Comparison of ENCODE assay signal across 8 cellular contexts in genomic region chr2:157438907-157439791, GRCh38.
DNase-seq lines count a peak whose midpoint lies in the region; ATAC-seq and TF ChIP-seq lines count a peak whose summit lies in the region.

No MANE protein-coding gene starts in this region.

- H3K4me3 ChIP-seq in AG09309 (ENCODE audit: control insufficient read depth, low read depth, low read length), result no peak overlapping the region

- H3K4me1 Mint-ChIP-seq in activated naive CD8-positive, alpha-beta T cell treated with anti-CD3 and anti-CD28 coated beads, Interleukin-2, amount 50 U/mL, for 24 hours, result peaks cover 44% of the 10 kb centered on the region
- H3K4me1 Mint-ChIP-seq in stimulated activated effector memory CD8-positive, alpha-beta T cell treated with anti-CD3 and anti-CD28 coated beads, Interleukin-12 subunit alpha, Interleukin-12 subunit beta, amount 100 ng/mL, for 72 hours, result peaks cover 25% of the 10 kb centered on the region

- DNase-seq in AG09309 (ENCODE audit: low read depth), result peak; percentile 52
- DNase-seq in activated naive CD8-positive, alpha-beta T cell treated with anti-CD3 and anti-CD28 coated beads, Interleukin-2, amount 50 U/mL, for 24 hours, result no peak
- DNase-seq in stimulated activated effector memory CD8-positive, alpha-beta T cell treated with anti-CD3 and anti-CD28 coated beads, Interleukin-12 subunit alpha, Interleukin-12 subunit beta, amount 100 ng/mL, for 72 hours (ENCODE audit: low spot score in 2 of 2), result peak in 1 of 2 donors; percentile 74
- DNase-seq in pons (ENCODE audit: low spot score), result no peak
- no peak for DNase-seq in RKO (ENCODE audit: low spot score)
- no peak for DNase-seq in effector CD4-positive, alpha-beta T cell

- peak overlapping the region; percentile 99 for H3K4me3 Mint-ChIP-seq in activated naive CD8-positive, alpha-beta T cell treated with anti-CD3 and anti-CD28 coated beads, Interleukin-2, amount 50 U/mL, for 24 hours
- H3K4me3 Mint-ChIP-seq in stimulated activated effector memory CD8-positive, alpha-beta T cell treated with anti-CD3 and anti-CD28 coated beads, Interleukin-12 subunit alpha, Interleukin-12 subunit beta, amount 100 ng/mL, for 72 hours, result peak overlapping the region; percentile 94

- H3K9me3 Mint-ChIP-seq in activated naive CD8-positive, alpha-beta T cell treated with anti-CD3 and anti-CD28 coated beads, Interleukin-2, amount 50 U/mL, for 24 hours, result no peaks in the 10 kb centered on the region
- no peaks in the 10 kb centered on the region for H3K9me3 Mint-ChIP-seq in stimulated activated effector memory CD8-positive, alpha-beta T cell treated with anti-CD3 and anti-CD28 coated beads, Interleukin-12 subunit alpha, Interleukin-12 subunit beta, amount 100 ng/mL, for 72 hours

- H3K27me3 Mint-ChIP-seq in activated naive CD8-positive, alpha-beta T cell treated with anti-CD3 and anti-CD28 coated beads, Interleukin-2, amount 50 U/mL, for 24 hours, result no peaks in the 10 kb centered on the region

- TF ChIP-seq CTCF in AG09309 (IDR thresholded peaks at IDR 0.05; ENCODE audit: control insufficient read depth, insufficient read depth, low read depth, low read length, missing control alignments), result no peak

- H3K36me3 Mint-ChIP-seq in activated naive CD8-positive, alpha-beta T cell treated with anti-CD3 and anti-CD28 coated beads, Interleukin-2, amount 50 U/mL, for 24 hours (ENCODE audit: low read depth), result peaks cover 93% of the 10 kb centered on the region
- peaks cover 100% of the 10 kb centered on the region for H3K36me3 Mint-ChIP-seq in stimulated activated effector memory CD8-positive, alpha-beta T cell treated with anti-CD3 and anti-CD28 coated beads, Interleukin-12 subunit alpha, Interleukin-12 subunit beta, amount 100 ng/mL, for 72 hours

- ATAC-seq in GM19324 (IDR thresholded peaks at IDR 0.05; ENCODE audit: low FRiP score, unreplicated experiment), result peak; percentile 1
- peak; percentile 18 for ATAC-seq in HG03571 (IDR thresholded peaks at IDR 0.05; ENCODE audit: unreplicated experiment)
- ATAC-seq in activated naive CD8-positive, alpha-beta T cell treated with anti-CD3 and anti-CD28 coated beads, Interleukin-2, amount 50 U/mL, for 24 hours, result peak; percentile 6
- peak; percentile 62 for ATAC-seq in stimulated activated effector memory CD8-positive, alpha-beta T cell treated with anti-CD3 and anti-CD28 coated beads, Interleukin-12 subunit alpha, Interleukin-12 subunit beta, amount 100 ng/mL, for 72 hours

- peak overlapping the region; percentile 99 for H3K27ac Mint-ChIP-seq in activated naive CD8-positive, alpha-beta T cell treated with anti-CD3 and anti-CD28 coated beads, Interleukin-2, amount 50 U/mL, for 24 hours
- peak overlapping the region; percentile 99 for H3K27ac Mint-ChIP-seq in stimulated activated effector memory CD8-positive, alpha-beta T cell treated with anti-CD3 and anti-CD28 coated beads, Interleukin-12 subunit alpha, Interleukin-12 subunit beta, amount 100 ng/mL, for 72 hours

Comparison
In these comparisons a context has a peak if more than half of its experiments do, and no peak if none do; other contexts are left out.
1. ATAC-seq: peak in every context shown above with its lines; median percentile 62 in stimulated activated effector memory CD8-positive, alpha-beta T cell treated with anti-CD3 and anti-CD28 coated beads, Interleukin-12 subunit alpha, Interleukin-12 subunit beta, amount 100 ng/mL, for 72 hours; 18 in HG03571; 6 in activated naive CD8-positive, alpha-beta T cell treated with anti-CD3 and anti-CD28 coated beads, Interleukin-2, amount 50 U/mL, for 24 hours; 1 in GM19324.